1 cellular context compared by ENCODE assay signal in genomic region chr5:53560028-53560427, GRCh38.
TF ChIP-seq lines count a peak whose summit lies in the region.

No MANE protein-coding gene starts in this region.

TF ChIP-seq in IMR-90, 13 proteins besides CTCF, POLR2A, EP300 and RAD21 (continued from another document):
- TF ChIP-seq ELK1 (IDR thresholded peaks at IDR 0.05; ENCODE audit: borderline replicate concordance, low read depth, low read length) (no peak), MAFK (IDR thresholded peaks at IDR 0.05; ENCODE audit: low read depth, low read length) (no peak), NFE2L2 (IDR thresholded peaks at IDR 0.05; ENCODE audit: low read depth, low read length) (no peak)
